Comparison of ENCODE assay signal across 2 cellular contexts in the genomic region with DNA sequence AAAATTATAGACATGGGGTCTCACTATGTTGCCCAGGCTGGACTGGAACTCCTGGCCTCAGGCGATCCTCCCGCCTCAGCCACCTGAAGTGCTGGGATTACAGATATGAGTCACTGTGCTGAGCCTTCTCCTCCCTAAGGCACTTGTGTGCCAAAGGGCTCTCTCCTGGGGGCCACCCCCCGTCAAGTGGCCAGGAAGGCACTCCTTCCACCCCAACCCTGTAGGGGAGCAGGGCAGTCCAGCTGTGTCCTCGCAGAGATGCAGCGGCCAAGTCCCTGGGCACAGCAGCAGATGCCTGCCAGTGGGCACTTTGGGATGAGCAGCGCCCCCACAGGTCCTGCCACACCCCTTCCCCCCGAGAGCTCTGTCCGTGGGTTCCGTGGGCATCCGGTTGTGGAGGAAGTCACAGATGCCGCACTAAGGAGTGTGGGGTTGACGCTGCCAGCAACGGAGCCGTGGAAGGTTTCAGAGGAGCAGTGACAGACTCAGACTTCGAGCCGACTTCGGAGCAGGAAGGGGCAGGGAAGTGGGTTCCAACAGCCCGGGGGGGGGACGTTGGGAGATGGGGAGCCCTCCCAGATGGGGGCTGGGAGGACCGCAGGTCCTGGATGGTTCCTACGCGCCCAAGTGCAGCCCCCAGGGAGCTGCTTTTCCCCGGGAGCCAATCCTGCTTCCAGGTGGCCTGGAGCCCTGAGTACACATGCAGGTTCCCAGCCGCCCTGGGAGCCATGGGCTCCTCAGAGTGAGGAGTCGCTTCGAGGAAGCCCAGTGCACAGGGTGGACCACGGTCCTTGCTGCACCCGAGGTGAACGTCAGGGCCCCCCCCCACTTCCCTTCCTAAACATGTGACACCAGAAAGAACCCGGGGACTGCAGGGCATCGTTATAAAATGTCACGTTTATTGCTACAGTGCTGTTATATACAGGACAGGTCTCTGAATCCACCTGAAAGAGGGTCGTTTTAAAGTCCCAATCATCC.
TF ChIP-seq lines count a peak whose summit lies in the region.

No MANE protein-coding gene starts in this region.

TF ChIP-seq in SK-N-SH, 30 proteins besides CTCF, POLR2A, EP300 and RAD21 (continued from another document):
- TF ChIP-seq USF2 (IDR thresholded peaks at IDR 0.05; ENCODE audit: borderline replicate concordance, low read depth, low read length) (no peak), SIN3A (IDR thresholded peaks at IDR 0.05; ENCODE audit: borderline replicate concordance, low read depth, low read length) (no peak), RXRA (IDR thresholded peaks at IDR 0.05; ENCODE audit: borderline replicate concordance, low read depth) (no peak), NFIC (IDR thresholded peaks at IDR 0.05; ENCODE audit: borderline replicate concordance) (no peak), REST (IDR thresholded peaks at IDR 0.05; ENCODE audit: low read depth, low read length) (no peak), YY1 (IDR thresholded peaks at IDR 0.05; ENCODE audit: low read depth) (no peak)

TF ChIP-seq in SK-N-SH treated with all-trans-retinoic acid at 6 μM for 48 hours, 23 proteins besides CTCF, POLR2A, EP300 and RAD21 (continued from another document):
- TF ChIP-seq, protein P1, sequence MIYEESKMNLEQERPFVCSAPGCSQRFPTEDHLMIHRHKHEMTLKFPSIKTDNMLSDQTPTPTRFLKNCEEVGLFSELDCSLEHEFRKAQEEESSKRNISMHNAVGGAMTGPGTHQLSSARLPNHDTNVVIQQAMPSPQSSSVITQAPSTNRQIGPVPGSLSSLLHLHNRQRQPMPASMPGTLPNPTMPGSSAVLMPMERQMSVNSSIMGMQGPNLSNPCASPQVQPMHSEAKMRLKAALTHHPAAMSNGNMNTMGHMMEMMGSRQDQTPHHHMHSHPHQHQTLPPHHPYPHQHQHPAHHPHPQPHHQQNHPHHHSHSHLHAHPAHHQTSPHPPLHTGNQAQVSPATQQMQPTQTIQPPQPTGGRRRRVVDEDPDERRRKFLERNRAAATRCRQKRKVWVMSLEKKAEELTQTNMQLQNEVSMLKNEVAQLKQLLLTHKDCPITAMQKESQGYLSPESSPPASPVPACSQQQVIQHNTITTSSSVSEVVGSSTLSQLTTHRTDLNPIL (CRISPR knock-in tag; IDR thresholded peaks at IDR 0.05; ENCODE audit: low read depth), result no peak
- TF ChIP-seq, protein P2, sequence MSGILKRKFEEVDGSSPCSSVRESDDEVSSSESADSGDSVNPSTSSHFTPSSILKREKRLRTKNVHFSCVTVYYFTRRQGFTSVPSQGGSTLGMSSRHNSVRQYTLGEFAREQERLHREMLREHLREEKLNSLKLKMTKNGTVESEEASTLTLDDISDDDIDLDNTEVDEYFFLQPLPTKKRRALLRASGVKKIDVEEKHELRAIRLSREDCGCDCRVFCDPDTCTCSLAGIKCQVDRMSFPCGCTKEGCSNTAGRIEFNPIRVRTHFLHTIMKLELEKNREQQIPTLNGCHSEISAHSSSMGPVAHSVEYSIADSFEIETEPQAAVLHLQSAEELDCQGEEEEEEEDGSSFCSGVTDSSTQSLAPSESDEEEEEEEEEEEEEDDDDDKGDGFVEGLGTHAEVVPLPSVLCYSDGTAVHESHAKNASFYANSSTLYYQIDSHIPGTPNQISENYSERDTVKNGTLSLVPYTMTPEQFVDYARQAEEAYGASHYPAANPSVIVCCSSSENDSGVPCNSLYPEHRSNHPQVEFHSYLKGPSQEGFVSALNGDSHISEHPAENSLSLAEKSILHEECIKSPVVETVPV (CRISPR knock-in tag; IDR thresholded peaks at IDR 0.05), result no peak
- TF ChIP-seq ISL1 (CRISPR knock-in tag; IDR thresholded peaks at IDR 0.05) (no peak), ZC3H10 (CRISPR knock-in tag; IDR thresholded peaks at IDR 0.05) (no peak), ZNF8 (CRISPR knock-in tag; IDR thresholded peaks at IDR 0.05) (no peak), BACH2 (CRISPR knock-in tag; IDR thresholded peaks at IDR 0.05; ENCODE audit: borderline replicate concordance) (no peak), SNAI2 (CRISPR knock-in tag; IDR thresholded peaks at IDR 0.05) (no peak), ZNF565 (CRISPR knock-in tag; conservative IDR thresholded peaks at IDR 0.05; ENCODE audit: low read depth) (no peak), ZFP3 (CRISPR knock-in tag; IDR thresholded peaks at IDR 0.05) (no peak), ZFP30 (CRISPR knock-in tag; IDR thresholded peaks at IDR 0.05) (no peak), CSDC2 (CRISPR knock-in tag; IDR thresholded peaks at IDR 0.05) (no peak), PPARA (CRISPR knock-in tag; IDR thresholded peaks at IDR 0.05; ENCODE audit: borderline replicate concordance) (no peak)
- TF ChIP-seq, protein P3, sequence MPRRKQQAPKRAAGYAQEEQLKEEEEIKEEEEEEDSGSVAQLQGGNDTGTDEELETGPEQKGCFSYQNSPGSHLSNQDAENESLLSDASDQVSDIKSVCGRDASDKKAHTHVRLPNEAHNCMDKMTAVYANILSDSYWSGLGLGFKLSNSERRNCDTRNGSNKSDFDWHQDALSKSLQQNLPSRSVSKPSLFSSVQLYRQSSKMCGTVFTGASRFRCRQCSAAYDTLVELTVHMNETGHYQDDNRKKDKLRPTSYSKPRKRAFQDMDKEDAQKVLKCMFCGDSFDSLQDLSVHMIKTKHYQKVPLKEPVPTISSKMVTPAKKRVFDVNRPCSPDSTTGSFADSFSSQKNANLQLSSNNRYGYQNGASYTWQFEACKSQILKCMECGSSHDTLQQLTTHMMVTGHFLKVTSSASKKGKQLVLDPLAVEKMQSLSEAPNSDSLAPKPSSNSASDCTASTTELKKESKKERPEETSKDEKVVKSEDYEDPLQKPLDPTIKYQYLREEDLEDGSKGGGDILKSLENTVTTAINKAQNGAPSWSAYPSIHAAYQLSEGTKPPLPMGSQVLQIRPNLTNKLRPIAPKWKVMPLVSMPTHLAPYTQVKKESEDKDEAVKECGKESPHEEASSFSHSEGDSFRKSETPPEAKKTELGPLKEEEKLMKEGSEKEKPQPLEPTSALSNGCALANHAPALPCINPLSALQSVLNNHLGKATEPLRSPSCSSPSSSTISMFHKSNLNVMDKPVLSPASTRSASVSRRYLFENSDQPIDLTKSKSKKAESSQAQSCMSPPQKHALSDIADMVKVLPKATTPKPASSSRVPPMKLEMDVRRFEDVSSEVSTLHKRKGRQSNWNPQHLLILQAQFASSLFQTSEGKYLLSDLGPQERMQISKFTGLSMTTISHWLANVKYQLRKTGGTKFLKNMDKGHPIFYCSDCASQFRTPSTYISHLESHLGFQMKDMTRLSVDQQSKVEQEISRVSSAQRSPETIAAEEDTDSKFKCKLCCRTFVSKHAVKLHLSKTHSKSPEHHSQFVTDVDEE (CRISPR knock-in tag; IDR thresholded peaks at IDR 0.05), result no peak
